ENCODE assay signal across 16 cellular contexts in genomic region chr6:15088904-15089568, GRCh38.
DNase-seq lines count a peak whose midpoint lies in the region; ATAC-seq lines count a peak whose summit lies in the region.
"Had no signal": no experiment of that assay in that cellular context is flagged by ENCODE, and none has a peak within 500 bp of the region (broad histone marks: within the 10 kb centered on the region; RNA-seq: fewer than 3 reads in every experiment).

No MANE protein-coding gene starts in this region.

- H3K4me3 ChIP-seq in esophagus (ENCODE audit: low read depth in 1 of 2, low read length in 2 of 2): no peak overlapping the region
- H3K4me3 ChIP-seq: esophagus muscularis mucosa, sigmoid colon, SJSA1 had no signal

- no peak for ATAC-seq in GM19035 (IDR thresholded peaks at IDR 0.05; ENCODE audit: unreplicated experiment)
- ATAC-seq in HG03108 (IDR thresholded peaks at IDR 0.05; ENCODE audit: unreplicated experiment): no peak
- ATAC-seq: activated CD8-positive, alpha-beta T cell treated with anti-CD3 and anti-CD28 coated beads, Interleukin-2, amount 10 ng/mL, durations not matched to agents 7 days and 5 days had no signal

- no peaks in the 10 kb centered on the region for H3K36me3 ChIP-seq in esophagus (ENCODE audit: control insufficient read depth in 2 of 2, insufficient read depth in 2 of 2, low read length in 1 of 2)
- H3K36me3 ChIP-seq: esophagus muscularis mucosa, sigmoid colon, SJSA1, WERI-Rb-1 had no signal

- WGBS in esophagus, 2 donors: 58 to 63% methylated on average over 7 of the region's 7 CpGs

- DNase-seq in DMS79 (lab: John Stamatoyannopoulos, UW) (peak; percentile 64), NCI-H187 treated with DMSO at 0.1 percent for 48 hours (lab: John Stamatoyannopoulos, UW) (peak; percentile 54), renal cortical epithelial cell (ENCODE audit: low read depth) (peak; percentile 6), SW 1271 (lab: John Stamatoyannopoulos, UW) (no peak)
- DNase-seq: activated CD8-positive, alpha-beta T cell treated with anti-CD3 and anti-CD28 coated beads, Interleukin-2, amount 10 ng/mL, durations not matched to agents 7 days and 5 days; DMS 273 treated with DMSO at 0.1 percent for 48 hours; NCI-H2171 treated with DMSO at 0.1 percent for 48 hours; nucleus accumbens; sigmoid colon; stimulated activated CD4-positive, alpha-beta T cell treated with anti-CD3 and anti-CD28 coated beads, Interleukin-2, amount 100 ng/mL, for 48 hours; WERI-Rb-1 had no signal

- H3K27ac ChIP-seq in esophagus (ENCODE audit: low read depth in 2 of 2, low read length in 1 of 2): peak overlapping the region; percentile 60 to 61
- H3K27ac ChIP-seq: esophagus muscularis mucosa, sigmoid colon, SJSA1 had no signal

- H3K27me3 ChIP-seq in esophagus (ENCODE audit: control insufficient read depth in 1 of 2, insufficient read depth in 2 of 2, low read length in 2 of 2): no peaks in the 10 kb centered on the region
- H3K27me3 ChIP-seq: esophagus muscularis mucosa, sigmoid colon, SJSA1 had no signal

- H3K9me3 ChIP-seq in esophagus (ENCODE audit: control insufficient read depth in 2 of 2, insufficient read depth in 1 of 2, low read depth in 1 of 2, low read length in 1 of 2): no peaks in the 10 kb centered on the region
- H3K9me3 ChIP-seq: esophagus muscularis mucosa, sigmoid colon had no signal

- H3K4me1 ChIP-seq in esophagus (ENCODE audit: control insufficient read depth in 2 of 2, insufficient read depth in 2 of 2, low read length in 1 of 2): peaks cover 0 to 7% of the 10 kb centered on the region in 2 donors
- H3K4me1 ChIP-seq: esophagus muscularis mucosa, sigmoid colon, SJSA1 had no signal

Comparison
In these comparisons a context has a peak if more than half of its experiments do, and no peak if none do; other contexts are left out.
1. DNase-seq: peak in DMS79 (single experiment), NCI-H187 treated with DMSO at 0.1 percent for 48 hours (single experiment) and renal cortical epithelial cell (single experiment); none in SW 1271 (0 of 2).